Comparison of ENCODE assay signal across 20 cellular contexts in the genomic region with DNA sequence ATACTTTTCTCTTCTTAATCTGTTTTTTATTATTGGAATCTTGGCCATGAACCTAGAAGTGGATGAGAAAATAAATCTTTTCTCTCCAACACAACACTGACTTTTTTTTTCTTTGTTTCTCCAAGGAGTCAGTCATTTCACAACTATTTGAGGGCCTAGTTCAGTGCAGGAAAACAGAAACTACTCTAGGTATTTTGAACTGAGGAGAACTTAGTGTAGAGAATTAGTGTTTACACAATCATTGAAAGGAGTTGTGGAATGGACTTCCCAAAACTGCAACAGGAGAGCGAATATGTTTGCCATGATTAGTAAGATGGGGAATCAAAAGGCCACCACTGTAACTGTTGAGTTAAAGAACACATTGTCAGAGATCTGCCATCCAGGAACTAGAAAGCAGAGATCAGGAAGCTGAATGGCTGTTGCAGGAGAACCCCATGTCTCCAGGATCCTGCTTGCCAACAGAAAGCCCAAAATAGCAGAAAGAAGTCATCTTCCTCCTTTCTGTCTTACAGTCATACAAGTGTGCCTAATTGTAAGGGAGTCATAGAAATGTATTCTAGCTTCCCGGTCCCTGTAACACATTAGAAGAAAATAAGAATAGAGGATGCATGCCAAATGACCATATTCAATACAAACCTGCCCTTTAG. TPM values are rescaled to one million over a fixed set of nuclear protein-coding genes. Genes with fewer than 3 reads are reported as not detected.
DNase-seq lines count a peak whose midpoint lies in the region; ATAC-seq and TF ChIP-seq lines count a peak whose summit lies in the region.
"Had no signal": no experiment of that assay in that cellular context is flagged by ENCODE, and none has a peak within 500 bp of the region (broad histone marks: within the 10 kb centered on the region; RNA-seq: fewer than 3 reads in every experiment).

No MANE protein-coding gene starts in this region.

- peaks cover 0 to 10% (median 0%) of the 10 kb centered on the region in 12 donors for H3K4me1 ChIP-seq in heart left ventricle
- no peaks in the 10 kb centered on the region for H3K4me1 ChIP-seq in CD8-positive, alpha-beta memory T cell (ENCODE audit: insufficient read depth, low read length)
- H3K4me1 ChIP-seq: BLaER1, SJCRH30 had no signal

- no peaks in the 10 kb centered on the region for H3K36me3 ChIP-seq in heart left ventricle
- no peaks in the 10 kb centered on the region for H3K36me3 ChIP-seq in CD8-positive, alpha-beta memory T cell (ENCODE audit: insufficient read depth, low read length)
- H3K36me3 ChIP-seq: BLaER1, SJCRH30 had no signal

- H3K4me1 Mint-ChIP-seq in CD8-positive, alpha-beta memory T cell, result no peaks in the 10 kb centered on the region
- H3K4me1 Mint-ChIP-seq: CD4-positive, alpha-beta memory T cell had no signal

- H3K27me3 ChIP-seq in heart left ventricle, result peaks cover 0 to under 1% (median 0%) of the 10 kb centered on the region in 9 donors
- no peaks in the 10 kb centered on the region for H3K27me3 ChIP-seq in CD8-positive, alpha-beta memory T cell (ENCODE audit: insufficient read depth, low read length, poor library complexity, severe bottlenecking)
- H3K27me3 ChIP-seq: BLaER1 had no signal

- no peak for DNase-seq in left ventricle myocardium superior
- no peak for DNase-seq in heart left ventricle
- peak; percentile 56 for DNase-seq in MV-4-11 (lab: John Stamatoyannopoulos, UW)
- peak; percentile 31 for DNase-seq in globus pallidus (ENCODE audit: low spot score)
- no peak for DNase-seq in CD8-positive, alpha-beta memory T cell
- DNase-seq: CD4-positive, alpha-beta memory T cell; DND-41; H9; HFFc6; KG1; NCI-H1048; NCI-H1417 treated with DMSO at 0.1 percent for 48 hours; NCI-H187; NCI-H446; NCI-H526 treated with DMSO at 0.1 percent for 48 hours; SJCRH30 had no signal

- intact Hi-C loops in left ventricle myocardium superior (cut with micrococcal nuclease), result no loop called here
- intact Hi-C loops in heart left ventricle (cut with DNase I), result no loop called here

- POLR2A ChIA-PET in CD8-positive, alpha-beta memory T cell (lab: Charles Lee), result no interaction called here

- H3K27me3 Mint-ChIP-seq in CD8-positive, alpha-beta memory T cell, result peaks cover 14 to 47% of the 10 kb centered on the region in 2 donors

- H3K36me3 Mint-ChIP-seq in CD8-positive, alpha-beta memory T cell, result peaks cover 0 to 10% (median 0%) of the 10 kb centered on the region in 3 donors
- H3K36me3 Mint-ChIP-seq: CD4-positive, alpha-beta memory T cell had no signal

- H3K27ac ChIP-seq in heart left ventricle, result peak overlapping the region in 1 of 12 donors; percentile 34
- no peak overlapping the region for H3K27ac ChIP-seq in CD8-positive, alpha-beta memory T cell (ENCODE audit: low read depth, low read length)
- H3K27ac ChIP-seq: BLaER1, RWPE1, SJCRH30 had no signal

- H3K4me3 Mint-ChIP-seq in CD8-positive, alpha-beta memory T cell, result no peak overlapping the region
- H3K4me3 Mint-ChIP-seq: CD4-positive, alpha-beta memory T cell; H9; HFFc6 had no signal

- CTCF ChIA-PET in CD8-positive, alpha-beta memory T cell (lab: Charles Lee), result no interaction called here

- no peak overlapping the region for H3K4me3 ChIP-seq in heart left ventricle
- no peak overlapping the region for H3K4me3 ChIP-seq in CD8-positive, alpha-beta memory T cell (ENCODE audit: low read length)
- H3K4me3 ChIP-seq: BLaER1, SJCRH30 had no signal

- no peak for TF ChIP-seq CTCF in heart left ventricle (IDR thresholded peaks at IDR 0.05)

- no peaks in the 10 kb centered on the region for H3K9me3 ChIP-seq in heart left ventricle
- H3K9me3 ChIP-seq in CD8-positive, alpha-beta memory T cell (ENCODE audit: low read length), result no peaks in the 10 kb centered on the region
- H3K9me3 ChIP-seq: BLaER1, SJCRH30 had no signal

- peak overlapping the region in 1 of 8 donors; percentile 22 for H3K27ac Mint-ChIP-seq in CD8-positive, alpha-beta memory T cell
- H3K27ac Mint-ChIP-seq: CD4-positive, alpha-beta memory T cell; H9; HFFc6 had no signal

- 67 to 84% (median 72%) methylated on average over 2 of the region's 2 CpGs for WGBS in heart left ventricle, 4 donors

- TF ChIP-seq POLR2A in heart left ventricle (IDR thresholded peaks at IDR 0.05), result no peak

- peak; percentile 38 for ATAC-seq in left ventricle myocardium superior
- ATAC-seq in heart left ventricle, result no peak
- ATAC-seq in HG03520 (IDR thresholded peaks at IDR 0.05; ENCODE audit: unreplicated experiment), result no peak
- no peak for ATAC-seq in HG03521 (IDR thresholded peaks at IDR 0.05; ENCODE audit: unreplicated experiment)

- no peaks in the 10 kb centered on the region for H3K9me3 Mint-ChIP-seq in CD8-positive, alpha-beta memory T cell
- H3K9me3 Mint-ChIP-seq: CD4-positive, alpha-beta memory T cell; H9; HFFc6 had no signal

RNA-seq across cellular contexts. Expression of a gene that starts 20.4 kb away (rescaled TPM):
- total RNA-seq in left ventricle myocardium superior (17.2 TPM), heart left ventricle (100 to 1,000 TPM in 1 of 9 donors, 10 to 100 TPM in 8; 10.2 to 106 (median 19.2) TPM)
- 10 to 100 TPM; 13.5 to 25.8 TPM for polyA plus RNA-seq in heart left ventricle
- not detected for total RNA-seq in CD8-positive, alpha-beta memory T cell
- polyA plus RNA-seq in CD8-positive, alpha-beta memory T cell, result 0.54 TPM
- total RNA-seq: CD4-positive, alpha-beta memory T cell had no signal
- polyA plus RNA-seq: CD4-positive, alpha-beta memory T cell had no signal

RNA-seq across cellular contexts. Expression of a gene that starts 25.1 kb away (rescaled TPM):
- total RNA-seq in left ventricle myocardium superior (107 TPM), heart left ventricle (100 to 1,000 TPM in 4 of 9 donors, 10 to 100 TPM in 5; 63.1 to 174 (median 96.0) TPM)
- polyA plus RNA-seq in heart left ventricle, result 10 to 100 TPM; 56.8 to 59.1 TPM
- total RNA-seq in CD8-positive, alpha-beta memory T cell, result 10 to 100 TPM; 48.8 to 50.2 TPM
- polyA plus RNA-seq in CD8-positive, alpha-beta memory T cell, result 27.3 TPM

RNA-seq across cellular contexts. Expression of a gene that starts 59.4 kb away (rescaled TPM):
- total RNA-seq in left ventricle myocardium superior (11.1 TPM), heart left ventricle (10 to 100 TPM in 6 of 9 donors, 1 to 10 TPM in 3; 5.0 to 23.9 (median 11.2) TPM)
- 1 to 10 TPM; 2.9 to 5.7 TPM for polyA plus RNA-seq in heart left ventricle
- under 1 TPM; 0.33 to 0.88 TPM for total RNA-seq in CD8-positive, alpha-beta memory T cell
- 0.07 TPM for polyA plus RNA-seq in CD8-positive, alpha-beta memory T cell
- total RNA-seq: CD4-positive, alpha-beta memory T cell; H9 had no signal

Comparison
In these comparisons a context has a peak if more than half of its experiments do, and no peak if none do; other contexts are left out.
1. DNase-seq: peak in MV-4-11 (single experiment) and globus pallidus (single experiment); none in left ventricle myocardium superior (single experiment), heart left ventricle (0 of 5) and CD8-positive, alpha-beta memory T cell (0 of 5).
2. RNA of a gene that starts 20.4 kb away (total RNA-seq): 10.2 to 106 TPM in heart left ventricle and 17.2 TPM in left ventricle myocardium superior (single experiment); not detected in CD8-positive, alpha-beta memory T cell; every median in the first group is over 4 times any median in the second.